ENCODE assay signal across 8 cellular contexts in the genomic region with DNA sequence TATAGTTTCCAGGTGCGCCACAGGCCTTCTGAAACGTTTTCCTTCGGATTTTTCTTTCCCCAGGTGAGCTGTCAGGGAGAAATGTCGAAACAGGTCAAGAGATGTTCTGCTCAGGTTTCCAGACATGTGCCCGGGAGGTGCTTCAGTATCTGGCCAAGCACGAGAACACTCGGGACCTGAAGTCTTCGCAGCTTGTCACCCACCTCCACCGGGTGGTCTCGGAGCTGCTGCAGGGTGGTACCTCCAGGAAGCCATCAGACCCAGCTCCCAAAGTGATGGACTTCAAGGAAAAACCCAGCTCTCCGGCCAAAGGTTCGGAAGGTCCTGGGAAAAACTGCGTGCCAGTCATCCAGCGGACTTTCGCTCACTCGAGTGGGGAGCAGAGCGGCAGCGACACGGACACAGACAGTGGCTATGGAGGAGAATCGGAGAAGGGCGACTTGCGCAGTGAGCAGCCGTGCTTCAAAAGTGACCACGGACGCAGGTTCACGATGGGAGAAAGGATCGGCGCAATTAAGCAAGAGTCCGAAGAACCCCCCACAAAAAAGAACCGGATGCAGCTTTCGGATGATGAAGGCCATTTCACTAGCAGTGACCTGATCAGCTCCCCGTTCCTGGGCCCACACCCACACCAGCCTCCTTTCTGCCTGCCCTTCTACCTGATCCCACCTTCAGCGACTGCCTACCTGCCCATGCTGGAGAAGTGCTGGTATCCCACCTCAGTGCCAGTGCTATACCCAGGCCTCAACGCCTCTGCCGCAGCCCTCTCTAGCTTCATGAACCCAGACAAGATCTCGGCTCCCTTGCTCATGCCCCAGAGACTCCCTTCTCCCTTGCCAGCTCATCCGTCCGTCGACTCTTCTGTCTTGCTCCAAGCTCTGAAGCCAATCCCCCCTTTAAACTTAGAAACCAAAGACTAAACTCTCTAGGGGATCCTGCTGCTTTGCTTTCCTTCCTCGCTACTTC. TPM values are rescaled to one million over a fixed set of nuclear protein-coding genes. Genes with fewer than 3 reads are reported as not detected.
A peak's percentile ranks its signal among the peaks of the same experiment; 100 is the strongest.
DNase-seq lines count a peak whose midpoint lies in the region; ATAC-seq lines count a peak whose summit lies in the region.

No MANE protein-coding gene starts in this region.

- peaks cover 19% of the 10 kb centered on the region for H3K4me1 ChIP-seq in rectal smooth muscle tissue (ENCODE audit: control insufficient read depth, insufficient read depth, low read length)

- H3K4me1 Mint-ChIP-seq in T-helper 17 cell, result peaks cover 47% of the 10 kb centered on the region

- H3K4me3 ChIP-seq in rectal smooth muscle tissue (ENCODE audit: low read length), result peak overlapping the region; percentile 55

- H3K9ac ChIP-seq in rectal smooth muscle tissue (ENCODE audit: low read length), result peak overlapping the region; percentile 27

- DNase-seq in ELR (ENCODE audit: low read depth), result peak; percentile 39
- DNase-seq in T-helper 17 cell, result no peak
- no peak for DNase-seq in epithelial cell of prostate (ENCODE audit: low read depth, low spot score)
- no peak for DNase-seq in SKM-1 (lab: John Stamatoyannopoulos, UW; ENCODE audit: unreplicated experiment)
- no peak for DNase-seq in T1000 (lab: John Stamatoyannopoulos, UW)
- DNase-seq in UCSD-AML1 (lab: John Stamatoyannopoulos, UW; ENCODE audit: unreplicated experiment), result no peak
- no peak for DNase-seq in HCEC 1CT

- peaks cover 10% of the 10 kb centered on the region for H3K36me3 Mint-ChIP-seq in T-helper 17 cell (ENCODE audit: low read depth)

- H3K36me3 ChIP-seq in rectal smooth muscle tissue (ENCODE audit: control insufficient read depth, insufficient read depth, low read length), result peaks cover 20% of the 10 kb centered on the region

- no peaks in the 10 kb centered on the region for H3K27me3 ChIP-seq in rectal smooth muscle tissue (ENCODE audit: control insufficient read depth, insufficient read depth, low read length)

- H3K27ac ChIP-seq in epithelial cell of prostate, result peak overlapping the region; percentile 98
- peak overlapping the region; percentile 81 for H3K27ac ChIP-seq in rectal smooth muscle tissue (ENCODE audit: low read depth, low read length)

- H3K4me3 Mint-ChIP-seq in T-helper 17 cell, result peak overlapping the region; percentile 98

- no peaks in the 10 kb centered on the region for H3K9me3 ChIP-seq in T-helper 17 cell (ENCODE audit: control insufficient read depth, low read length, poor library complexity, severe bottlenecking)

- no peaks in the 10 kb centered on the region for H3K27me3 Mint-ChIP-seq in T-helper 17 cell

- ATAC-seq in T-helper 17 cell, result no peak

- peak overlapping the region; percentile 98 for H3K27ac Mint-ChIP-seq in T-helper 17 cell

RNA-seq across cellular contexts. Expression of a gene that starts 3.8 kb away (rescaled TPM):
- 100 to 1,000 TPM; 295 to 329 TPM for total RNA-seq in T-helper 17 cell
